In genomic region chr10:24953350-24954074, GRCh38 we compare ENCODE assay signal across 8 cellular contexts.
A peak's percentile ranks its signal among the peaks of the same experiment; 100 is the strongest.
DNase-seq lines count a peak whose midpoint lies in the region; ATAC-seq, FAIRE-seq and TF ChIP-seq lines count a peak whose summit lies in the region.

No MANE protein-coding gene starts in this region.

- DNase-seq in EH (ENCODE audit: low read depth) (peak; percentile 11), fibroblast of the conjunctiva (ENCODE audit: low read depth) (peak; percentile 75), retina (peak; percentile 54), urothelium cell line (ENCODE audit: low spot score) (no peak), midbrain (lab: John Stamatoyannopoulos, UW) (no peak), ACHN (no peak)

- TF ChIP-seq CTCF in VCaP (conservative IDR thresholded peaks at IDR 0.05) = no peak

- H3K27ac ChIP-seq in VCaP = peak overlapping the region; percentile 65

- FAIRE-seq in urothelium cell line (lab: Jason Lieb, UNC) = no peak

- in situ Hi-C loops in ACHN (cut with HindIII; ENCODE audit: low pct_ligation_motif_present, low pct_unique_long_range_greater_than_20kb, low sequenced_read_pairs) = no loop called here

- no peak for ATAC-seq in HG03378 (IDR thresholded peaks at IDR 0.05; ENCODE audit: unreplicated experiment)

Comparison
In these comparisons a context has a peak if more than half of its experiments do, and no peak if none do; other contexts are left out.
1. DNase-seq: peak in EH (single experiment), fibroblast of the conjunctiva (single experiment) and retina (single experiment); none in urothelium cell line (single experiment), midbrain (single experiment) and ACHN (single experiment).